Comparison of ENCODE assay signal across 1 cellular context in the genomic region with DNA sequence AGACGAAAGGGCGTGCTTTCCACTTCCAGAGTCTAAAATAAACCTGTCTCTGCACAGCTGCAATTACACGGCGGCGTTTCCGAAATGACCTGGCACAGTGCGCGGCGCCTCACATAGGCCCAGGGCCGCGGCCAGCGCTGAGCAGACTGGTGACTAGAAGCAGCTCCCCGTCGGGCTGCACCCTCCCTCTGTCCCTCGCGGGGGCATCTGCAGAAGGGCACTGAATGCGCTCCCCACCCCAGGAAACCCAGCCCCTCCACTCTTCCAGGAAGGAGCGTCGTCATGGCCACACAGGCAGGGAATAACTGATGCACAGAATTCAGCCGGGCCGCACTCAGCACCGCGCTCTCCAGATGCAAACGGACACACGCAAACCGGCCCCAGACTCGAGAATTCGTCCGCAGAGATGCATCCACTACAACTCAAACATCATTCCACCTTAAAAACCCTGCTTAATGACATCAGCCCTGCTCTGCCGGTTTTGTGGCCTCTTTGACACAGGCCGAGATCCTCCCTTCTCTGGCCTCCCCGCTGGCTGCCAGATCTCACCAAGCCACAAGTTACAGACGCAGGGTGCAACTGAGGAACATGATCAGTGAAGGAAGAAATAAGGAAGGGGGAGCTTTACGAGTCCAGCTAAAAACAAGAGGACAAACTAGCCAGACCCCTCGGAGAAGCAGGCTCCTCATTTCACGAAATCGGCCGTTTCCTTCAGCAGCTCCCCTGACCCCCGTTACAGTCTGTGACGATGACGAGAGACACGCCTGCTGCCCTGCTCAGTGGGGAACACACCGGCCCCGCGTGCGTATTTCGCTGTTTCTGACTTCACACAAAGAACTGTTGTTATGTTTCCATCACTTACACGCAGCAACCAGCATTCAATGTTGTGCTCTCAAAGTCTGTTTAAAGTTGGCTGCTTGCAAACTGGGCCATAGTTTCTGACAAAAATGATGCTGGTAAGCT.
TF ChIP-seq lines count a peak whose summit lies in the region.

No MANE protein-coding gene starts in this region.

TF ChIP-seq in GM23338, 12 proteins besides CTCF, POLR2A, EP300 and RAD21 (continued from another document):
- TF ChIP-seq REST (IDR thresholded peaks at IDR 0.05; ENCODE audit: unreplicated experiment), result no peak
- TF ChIP-seq, protein P1, sequence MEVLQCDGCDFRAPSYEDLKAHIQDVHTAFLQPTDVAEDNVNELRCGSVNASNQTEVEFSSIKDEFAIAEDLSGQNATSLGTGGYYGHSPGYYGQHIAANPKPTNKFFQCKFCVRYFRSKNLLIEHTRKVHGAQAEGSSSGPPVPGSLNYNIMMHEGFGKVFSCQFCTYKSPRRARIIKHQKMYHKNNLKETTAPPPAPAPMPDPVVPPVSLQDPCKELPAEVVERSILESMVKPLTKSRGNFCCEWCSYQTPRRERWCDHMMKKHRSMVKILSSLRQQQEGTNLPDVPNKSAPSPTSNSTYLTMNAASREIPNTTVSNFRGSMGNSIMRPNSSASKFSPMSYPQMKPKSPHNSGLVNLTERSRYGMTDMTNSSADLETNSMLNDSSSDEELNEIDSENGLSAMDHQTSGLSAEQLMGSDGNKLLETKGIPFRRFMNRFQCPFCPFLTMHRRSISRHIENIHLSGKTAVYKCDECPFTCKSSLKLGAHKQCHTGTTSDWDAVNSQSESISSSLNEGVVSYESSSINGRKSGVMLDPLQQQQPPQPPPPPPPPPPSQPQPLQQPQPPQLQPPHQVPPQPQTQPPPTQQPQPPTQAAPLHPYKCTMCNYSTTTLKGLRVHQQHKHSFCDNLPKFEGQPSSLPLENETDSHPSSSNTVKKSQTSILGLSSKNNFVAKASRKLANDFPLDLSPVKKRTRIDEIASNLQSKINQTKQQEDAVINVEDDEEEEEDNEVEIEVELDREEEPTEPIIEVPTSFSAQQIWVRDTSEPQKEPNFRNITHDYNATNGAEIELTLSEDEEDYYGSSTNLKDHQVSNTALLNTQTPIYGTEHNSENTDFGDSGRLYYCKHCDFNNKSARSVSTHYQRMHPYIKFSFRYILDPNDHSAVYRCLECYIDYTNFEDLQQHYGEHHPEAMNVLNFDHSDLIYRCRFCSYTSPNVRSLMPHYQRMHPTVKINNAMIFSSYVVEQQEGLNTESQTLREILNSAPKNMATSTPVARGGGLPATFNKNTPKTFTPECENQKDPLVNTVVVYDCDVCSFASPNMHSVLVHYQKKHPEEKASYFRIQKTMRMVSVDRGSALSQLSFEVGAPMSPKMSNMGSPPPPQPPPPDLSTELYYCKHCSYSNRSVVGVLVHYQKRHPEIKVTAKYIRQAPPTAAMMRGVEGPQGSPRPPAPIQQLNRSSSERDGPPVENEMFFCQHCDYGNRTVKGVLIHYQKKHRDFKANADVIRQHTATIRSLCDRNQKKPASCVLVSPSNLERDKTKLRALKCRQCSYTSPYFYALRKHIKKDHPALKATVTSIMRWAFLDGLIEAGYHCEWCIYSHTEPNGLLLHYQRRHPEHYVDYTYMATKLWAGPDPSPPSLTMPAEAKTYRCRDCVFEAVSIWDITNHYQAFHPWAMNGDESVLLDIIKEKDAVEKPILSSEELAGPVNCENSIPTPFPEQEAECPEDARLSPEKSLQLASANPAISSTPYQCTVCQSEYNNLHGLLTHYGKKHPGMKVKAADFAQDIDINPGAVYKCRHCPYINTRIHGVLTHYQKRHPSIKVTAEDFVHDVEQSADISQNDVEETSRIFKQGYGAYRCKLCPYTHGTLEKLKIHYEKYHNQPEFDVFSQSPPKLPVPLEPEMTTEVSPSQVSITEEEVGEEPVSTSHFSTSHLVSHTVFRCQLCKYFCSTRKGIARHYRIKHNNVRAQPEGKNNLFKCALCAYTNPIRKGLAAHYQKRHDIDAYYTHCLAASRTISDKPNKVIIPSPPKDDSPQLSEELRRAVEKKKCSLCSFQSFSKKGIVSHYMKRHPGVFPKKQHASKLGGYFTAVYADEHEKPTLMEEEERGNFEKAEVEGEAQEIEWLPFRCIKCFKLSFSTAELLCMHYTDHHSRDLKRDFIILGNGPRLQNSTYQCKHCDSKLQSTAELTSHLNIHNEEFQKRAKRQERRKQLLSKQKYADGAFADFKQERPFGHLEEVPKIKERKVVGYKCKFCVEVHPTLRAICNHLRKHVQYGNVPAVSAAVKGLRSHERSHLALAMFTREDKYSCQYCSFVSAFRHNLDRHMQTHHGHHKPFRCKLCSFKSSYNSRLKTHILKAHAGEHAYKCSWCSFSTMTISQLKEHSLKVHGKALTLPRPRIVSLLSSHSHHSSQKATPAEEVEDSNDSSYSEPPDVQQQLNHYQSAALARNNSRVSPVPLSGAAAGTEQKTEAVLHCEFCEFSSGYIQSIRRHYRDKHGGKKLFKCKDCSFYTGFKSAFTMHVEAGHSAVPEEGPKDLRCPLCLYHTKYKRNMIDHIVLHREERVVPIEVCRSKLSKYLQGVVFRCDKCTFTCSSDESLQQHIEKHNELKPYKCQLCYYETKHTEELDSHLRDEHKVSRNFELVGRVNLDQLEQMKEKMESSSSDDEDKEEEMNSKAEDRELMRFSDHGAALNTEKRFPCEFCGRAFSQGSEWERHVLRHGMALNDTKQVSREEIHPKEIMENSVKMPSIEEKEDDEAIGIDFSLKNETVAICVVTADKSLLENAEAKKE (CRISPR knock-in tag; IDR thresholded peaks at IDR 0.05), result no peak
- TF ChIP-seq ETS1 (IDR thresholded peaks at IDR 0.05), result no peak
- TF ChIP-seq POLR2AphosphoS5 (IDR thresholded peaks at IDR 0.05; ENCODE audit: low read depth), result no peak
- TF ChIP-seq EZH2phosphoT487 (IDR thresholded peaks at IDR 0.05; ENCODE audit: unreplicated experiment), result no peak
- no peak for TF ChIP-seq NANOG (IDR thresholded peaks at IDR 0.05; ENCODE audit: borderline replicate concordance)
- no peak for TF ChIP-seq EZH2 (IDR thresholded peaks at IDR 0.05; ENCODE audit: low read depth, unreplicated experiment)
- no peak for TF ChIP-seq ZNF114 (CRISPR knock-in tag; IDR thresholded peaks at IDR 0.05)
